Comparison of ENCODE assay signal across 1 cellular context in the genomic region with DNA sequence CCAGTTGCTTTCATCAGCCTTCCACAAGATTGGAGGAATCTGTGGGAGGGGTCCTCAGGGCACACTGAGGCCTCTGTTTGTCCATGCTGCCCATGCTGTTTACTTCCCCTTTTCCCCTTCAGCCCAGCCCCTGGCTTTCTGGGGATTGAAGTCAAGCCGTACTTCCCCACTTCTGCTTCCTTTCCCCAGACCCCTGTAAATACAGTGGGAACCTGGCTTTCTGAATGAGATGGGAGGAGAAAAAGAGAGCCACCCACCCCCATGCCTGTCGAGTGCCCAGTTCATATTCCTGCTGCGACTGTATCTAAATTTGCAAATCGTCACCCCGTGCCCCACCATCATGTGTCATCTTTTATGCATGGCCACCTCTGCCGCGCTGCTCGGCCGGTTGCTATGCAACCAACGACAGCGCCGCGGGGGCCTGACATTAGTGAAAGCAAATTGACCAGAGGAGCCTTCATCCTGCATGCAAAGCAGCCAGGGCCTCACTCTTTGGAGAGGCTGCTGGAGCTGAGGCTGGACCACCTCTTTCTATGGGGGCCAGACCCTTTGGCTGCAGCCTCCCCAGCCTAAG.
TF ChIP-seq lines count a peak whose summit lies in the region.

No MANE protein-coding gene starts in this region.

TF ChIP-seq in SK-N-SH treated with all-trans-retinoic acid at 6 μM for 48 hours, 23 proteins besides CTCF, POLR2A, EP300 and RAD21 (continued from another document):
- TF ChIP-seq, protein P1, sequence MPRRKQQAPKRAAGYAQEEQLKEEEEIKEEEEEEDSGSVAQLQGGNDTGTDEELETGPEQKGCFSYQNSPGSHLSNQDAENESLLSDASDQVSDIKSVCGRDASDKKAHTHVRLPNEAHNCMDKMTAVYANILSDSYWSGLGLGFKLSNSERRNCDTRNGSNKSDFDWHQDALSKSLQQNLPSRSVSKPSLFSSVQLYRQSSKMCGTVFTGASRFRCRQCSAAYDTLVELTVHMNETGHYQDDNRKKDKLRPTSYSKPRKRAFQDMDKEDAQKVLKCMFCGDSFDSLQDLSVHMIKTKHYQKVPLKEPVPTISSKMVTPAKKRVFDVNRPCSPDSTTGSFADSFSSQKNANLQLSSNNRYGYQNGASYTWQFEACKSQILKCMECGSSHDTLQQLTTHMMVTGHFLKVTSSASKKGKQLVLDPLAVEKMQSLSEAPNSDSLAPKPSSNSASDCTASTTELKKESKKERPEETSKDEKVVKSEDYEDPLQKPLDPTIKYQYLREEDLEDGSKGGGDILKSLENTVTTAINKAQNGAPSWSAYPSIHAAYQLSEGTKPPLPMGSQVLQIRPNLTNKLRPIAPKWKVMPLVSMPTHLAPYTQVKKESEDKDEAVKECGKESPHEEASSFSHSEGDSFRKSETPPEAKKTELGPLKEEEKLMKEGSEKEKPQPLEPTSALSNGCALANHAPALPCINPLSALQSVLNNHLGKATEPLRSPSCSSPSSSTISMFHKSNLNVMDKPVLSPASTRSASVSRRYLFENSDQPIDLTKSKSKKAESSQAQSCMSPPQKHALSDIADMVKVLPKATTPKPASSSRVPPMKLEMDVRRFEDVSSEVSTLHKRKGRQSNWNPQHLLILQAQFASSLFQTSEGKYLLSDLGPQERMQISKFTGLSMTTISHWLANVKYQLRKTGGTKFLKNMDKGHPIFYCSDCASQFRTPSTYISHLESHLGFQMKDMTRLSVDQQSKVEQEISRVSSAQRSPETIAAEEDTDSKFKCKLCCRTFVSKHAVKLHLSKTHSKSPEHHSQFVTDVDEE (CRISPR knock-in tag; IDR thresholded peaks at IDR 0.05), result no peak
- TF ChIP-seq, protein P2, sequence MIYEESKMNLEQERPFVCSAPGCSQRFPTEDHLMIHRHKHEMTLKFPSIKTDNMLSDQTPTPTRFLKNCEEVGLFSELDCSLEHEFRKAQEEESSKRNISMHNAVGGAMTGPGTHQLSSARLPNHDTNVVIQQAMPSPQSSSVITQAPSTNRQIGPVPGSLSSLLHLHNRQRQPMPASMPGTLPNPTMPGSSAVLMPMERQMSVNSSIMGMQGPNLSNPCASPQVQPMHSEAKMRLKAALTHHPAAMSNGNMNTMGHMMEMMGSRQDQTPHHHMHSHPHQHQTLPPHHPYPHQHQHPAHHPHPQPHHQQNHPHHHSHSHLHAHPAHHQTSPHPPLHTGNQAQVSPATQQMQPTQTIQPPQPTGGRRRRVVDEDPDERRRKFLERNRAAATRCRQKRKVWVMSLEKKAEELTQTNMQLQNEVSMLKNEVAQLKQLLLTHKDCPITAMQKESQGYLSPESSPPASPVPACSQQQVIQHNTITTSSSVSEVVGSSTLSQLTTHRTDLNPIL (CRISPR knock-in tag; IDR thresholded peaks at IDR 0.05; ENCODE audit: low read depth), result no peak
- TF ChIP-seq ARNTL (CRISPR knock-in tag; IDR thresholded peaks at IDR 0.05; ENCODE audit: borderline replicate concordance, low read depth) (no peak), OSR1 (CRISPR knock-in tag; IDR thresholded peaks at IDR 0.05) (no peak), ISL1 (CRISPR knock-in tag; IDR thresholded peaks at IDR 0.05) (no peak), ESRRG (CRISPR knock-in tag; IDR thresholded peaks at IDR 0.05) (no peak), TCF4 (CRISPR knock-in tag; IDR thresholded peaks at IDR 0.05; ENCODE audit: borderline replicate concordance) (no peak), RARB (CRISPR knock-in tag; IDR thresholded peaks at IDR 0.05) (no peak), TOX (CRISPR knock-in tag; IDR thresholded peaks at IDR 0.05; ENCODE audit: borderline replicate concordance) (no peak), SNAI2 (CRISPR knock-in tag; IDR thresholded peaks at IDR 0.05) (no peak)
- TF ChIP-seq, protein P3, sequence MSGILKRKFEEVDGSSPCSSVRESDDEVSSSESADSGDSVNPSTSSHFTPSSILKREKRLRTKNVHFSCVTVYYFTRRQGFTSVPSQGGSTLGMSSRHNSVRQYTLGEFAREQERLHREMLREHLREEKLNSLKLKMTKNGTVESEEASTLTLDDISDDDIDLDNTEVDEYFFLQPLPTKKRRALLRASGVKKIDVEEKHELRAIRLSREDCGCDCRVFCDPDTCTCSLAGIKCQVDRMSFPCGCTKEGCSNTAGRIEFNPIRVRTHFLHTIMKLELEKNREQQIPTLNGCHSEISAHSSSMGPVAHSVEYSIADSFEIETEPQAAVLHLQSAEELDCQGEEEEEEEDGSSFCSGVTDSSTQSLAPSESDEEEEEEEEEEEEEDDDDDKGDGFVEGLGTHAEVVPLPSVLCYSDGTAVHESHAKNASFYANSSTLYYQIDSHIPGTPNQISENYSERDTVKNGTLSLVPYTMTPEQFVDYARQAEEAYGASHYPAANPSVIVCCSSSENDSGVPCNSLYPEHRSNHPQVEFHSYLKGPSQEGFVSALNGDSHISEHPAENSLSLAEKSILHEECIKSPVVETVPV (CRISPR knock-in tag; IDR thresholded peaks at IDR 0.05), result no peak
- TF ChIP-seq, protein P4, sequence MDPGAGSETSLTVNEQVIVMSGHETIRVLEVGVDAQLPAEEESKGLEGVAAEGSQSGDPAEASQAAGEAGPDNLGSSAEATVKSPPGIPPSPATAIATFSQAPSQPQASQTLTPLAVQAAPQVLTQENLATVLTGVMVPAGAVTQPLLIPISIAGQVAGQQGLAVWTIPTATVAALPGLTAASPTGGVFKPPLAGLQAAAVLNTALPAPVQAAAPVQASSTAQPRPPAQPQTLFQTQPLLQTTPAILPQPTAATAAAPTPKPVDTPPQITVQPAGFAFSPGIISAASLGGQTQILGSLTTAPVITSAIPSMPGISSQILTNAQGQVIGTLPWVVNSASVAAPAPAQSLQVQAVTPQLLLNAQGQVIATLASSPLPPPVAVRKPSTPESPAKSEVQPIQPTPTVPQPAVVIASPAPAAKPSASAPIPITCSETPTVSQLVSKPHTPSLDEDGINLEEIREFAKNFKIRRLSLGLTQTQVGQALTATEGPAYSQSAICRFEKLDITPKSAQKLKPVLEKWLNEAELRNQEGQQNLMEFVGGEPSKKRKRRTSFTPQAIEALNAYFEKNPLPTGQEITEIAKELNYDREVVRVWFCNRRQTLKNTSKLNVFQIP (CRISPR knock-in tag; IDR thresholded peaks at IDR 0.05; ENCODE audit: borderline replicate concordance, low read depth), result no peak
